8 cellular contexts compared by ENCODE assay signal in the genomic region with DNA sequence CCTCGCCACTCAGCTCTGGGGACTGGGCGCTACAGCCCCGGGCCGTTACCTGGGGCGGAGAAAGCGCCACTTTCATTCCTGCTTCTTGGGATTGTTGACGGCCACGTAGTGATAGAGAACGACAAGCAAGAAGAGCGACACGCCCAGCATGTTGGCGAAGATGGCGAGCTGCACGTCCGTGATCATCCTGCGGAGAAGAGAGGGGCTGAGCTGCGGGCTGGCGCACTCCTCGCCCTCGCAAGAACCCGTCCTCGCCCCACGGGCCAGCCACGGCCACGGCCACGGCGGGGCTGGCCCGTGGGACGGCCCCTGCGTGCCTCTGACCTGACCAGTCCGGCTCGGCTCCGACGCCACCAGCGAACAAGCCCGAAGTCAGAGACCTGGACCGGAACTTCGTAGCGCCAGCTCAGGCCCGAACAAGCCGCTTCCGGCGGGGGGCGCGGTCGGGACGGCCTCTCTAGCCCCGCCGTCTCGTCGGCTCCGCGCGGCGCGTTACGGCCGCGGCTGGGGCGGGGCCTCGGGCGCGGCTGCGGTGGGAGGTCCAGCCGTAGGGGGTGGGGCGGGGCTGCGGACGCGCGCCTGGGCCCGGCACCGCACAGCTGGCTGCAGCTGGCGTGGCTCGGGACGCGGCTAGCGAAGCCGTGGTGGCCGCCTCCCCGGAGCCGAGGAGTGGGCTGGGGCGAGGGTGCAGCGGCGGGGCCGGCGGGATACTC. TPM values are rescaled to one million over a fixed set of nuclear protein-coding genes. Genes with fewer than 3 reads are reported as not detected.
DNase-seq lines count a peak whose midpoint lies in the region; ATAC-seq lines count a peak whose summit lies in the region.

A gene (minus strand): TSS at position 378 of the 713 bp plus-strand sequence.

- no peaks in the 10 kb centered on the region for H3K27me3 ChIP-seq in mesendoderm (ENCODE audit: insufficient read depth, low read length, poor library complexity)

- ATAC-seq in GM19468 (IDR thresholded peaks at IDR 0.05; ENCODE audit: extremely low read depth, unreplicated experiment), result peak; percentile 87
- ATAC-seq in effector memory CD8-positive, alpha-beta T cell (replicated peaks), result peak; percentile 90

- H3K56ac ChIP-seq in mesendoderm (ENCODE audit: low read length), result peak within 1 kb of the TSS; percentile 98

- no CpG with 5 or more reads among the region's 86 CpGs for WGBS in mesendoderm (ENCODE audit: extremely low coverage, insufficient coverage, low lambda C conversion rate)

- peaks cover 29% of the 10 kb centered on the region for H3K36me3 Mint-ChIP-seq in effector memory CD8-positive, alpha-beta T cell (ENCODE audit: insufficient read depth)

- peaks cover 4% of the 10 kb centered on the region for H3K36me3 ChIP-seq in mesendoderm (ENCODE audit: control insufficient read depth, insufficient read depth, low read length)

- peaks cover 17% of the 10 kb centered on the region for H3K79me2 ChIP-seq in mesendoderm (ENCODE audit: control insufficient read depth, insufficient read depth, low read length)

- DNase-seq in CMK (ENCODE audit: low read depth) (peak; percentile 88), HS-5 (ENCODE audit: low read depth) (peak; percentile 53), NOMO-1 (lab: John Stamatoyannopoulos, UW; ENCODE audit: unreplicated experiment in 2 of 2) (peak; percentile 84 to 94), mesendoderm (peak; percentile 95)
- DNase-seq in activated CD8-positive, alpha-beta memory T cell treated with anti-CD3 and anti-CD28 coated beads for 4 hours (ENCODE audit: low read depth in 2 of 2), result peak; percentile 76 to 81
- DNase-seq in effector memory CD8-positive, alpha-beta T cell, result peak; percentile 85 to 87 (median 85)
- DNase-seq in stimulated activated CD8-positive, alpha-beta memory T cell treated with anti-CD3 and anti-CD28 coated beads, Interleukin-15, amount 100 ng/mL, for 1 hour (ENCODE audit: low read depth), result peak; percentile 75

- peak within 1 kb of the TSS; percentile 91 to 96 for H3K27ac Mint-ChIP-seq in effector memory CD8-positive, alpha-beta T cell

- peak within 1 kb of the TSS; percentile 87 for H2BK5ac ChIP-seq in mesendoderm (ENCODE audit: low read length)

- peak within 1 kb of the TSS; percentile 78 for H4K8ac ChIP-seq in mesendoderm (ENCODE audit: low read depth, low read length)

- no peak within 1 kb of the TSS for H4K5ac ChIP-seq in mesendoderm (ENCODE audit: low read length)

- peak within 1 kb of the TSS; percentile 100 for H3K23ac ChIP-seq in mesendoderm (ENCODE audit: low read length)

- H3K18ac ChIP-seq in mesendoderm (ENCODE audit: low read length), result peak within 1 kb of the TSS; percentile 77

- peak within 1 kb of the TSS; percentile 97 for H3K4me2 ChIP-seq in mesendoderm (ENCODE audit: low read length)

- H2BK15ac ChIP-seq in mesendoderm (replicated peaks; ENCODE audit: low read depth), result no peak within 1 kb of the TSS

- peak within 1 kb of the TSS; percentile 96 for H3K4me3 ChIP-seq in mesendoderm (ENCODE audit: low read length)

- no peaks in the 10 kb centered on the region for H3K27me3 Mint-ChIP-seq in effector memory CD8-positive, alpha-beta T cell

- H3K4me1 ChIP-seq in mesendoderm (ENCODE audit: control insufficient read depth, low read depth, low read length), result peaks cover 2% of the 10 kb centered on the region

- H3K27ac ChIP-seq in mesendoderm (ENCODE audit: low read depth, low read length), result peak within 1 kb of the TSS; percentile 92

- H3K4me1 Mint-ChIP-seq in effector memory CD8-positive, alpha-beta T cell (ENCODE audit: low read depth in 2 of 2), result peaks cover 48 to 62% of the 10 kb centered on the region in 2 donors

- peak within 1 kb of the TSS; percentile 64 for H2AK5ac ChIP-seq in mesendoderm (ENCODE audit: low read length)

- H3K4ac ChIP-seq in mesendoderm (ENCODE audit: low read depth, low read length), result peak within 1 kb of the TSS; percentile 86

- peak within 1 kb of the TSS; percentile 3 for H2BK120ac ChIP-seq in mesendoderm (ENCODE audit: low read depth, low read length)

- H3K79me1 ChIP-seq in mesendoderm (ENCODE audit: low read length), result peaks cover 24% of the 10 kb centered on the region

- H3K4me3 Mint-ChIP-seq in effector memory CD8-positive, alpha-beta T cell, result peak within 1 kb of the TSS; percentile 97 to 99

- no peaks in the 10 kb centered on the region for H3K9me3 Mint-ChIP-seq in effector memory CD8-positive, alpha-beta T cell

- H3K9ac ChIP-seq in mesendoderm (ENCODE audit: low read length), result peak within 1 kb of the TSS; percentile 88

RNA-seq across cellular contexts. Expression of the gene that starts here (rescaled TPM):
- 795 TPM for polyA plus RNA-seq in mesendoderm (2013, experiment 1 of 2)
- polyA plus RNA-seq in mesendoderm (2013, experiment 2 of 2), result 787 TPM

Comparison
In these comparisons a context has a peak if more than half of its experiments do, and no peak if none do; other contexts are left out.
1. Peak in every context shown above with its lines: DNase-seq, ATAC-seq, H3K4me3 ChIP-seq and H3K27ac ChIP-seq.